In the genomic region with DNA sequence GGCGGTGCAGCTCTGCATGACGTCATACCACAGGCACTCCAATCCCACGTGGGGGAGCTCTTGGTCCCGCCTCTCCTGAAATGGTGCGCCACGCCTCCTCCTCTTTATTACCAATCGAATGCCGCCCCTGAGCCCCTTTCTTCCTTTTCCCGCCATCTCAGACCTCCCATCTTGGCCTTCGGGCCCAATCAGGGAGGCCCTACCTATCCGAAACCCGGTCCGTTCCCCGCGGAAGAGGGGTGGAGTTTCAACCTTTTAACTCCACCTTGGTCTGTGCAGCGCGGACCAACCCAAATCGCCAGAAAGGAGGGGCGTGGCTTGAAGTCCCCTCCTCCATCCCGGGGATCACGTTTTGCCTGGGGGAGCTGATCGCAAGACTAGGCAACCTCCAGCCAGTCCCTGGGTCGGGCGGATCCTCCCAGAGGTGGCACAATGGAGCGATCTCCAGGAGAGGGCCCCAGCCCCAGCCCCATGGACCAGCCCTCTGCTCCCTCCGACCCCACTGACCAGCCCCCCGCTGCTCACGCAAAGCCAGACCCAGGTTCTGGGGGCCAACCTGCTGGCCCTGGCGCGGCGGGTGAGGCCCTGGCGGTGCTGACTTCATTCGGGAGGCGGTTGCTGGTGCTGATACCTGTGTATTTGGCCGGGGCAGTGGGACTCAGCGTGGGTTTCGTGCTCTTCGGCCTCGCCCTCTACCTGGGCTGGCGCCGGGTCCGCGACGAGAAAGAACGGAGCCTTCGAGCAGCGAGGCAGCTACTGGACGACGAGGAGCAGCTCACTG, we compare ENCODE assay signal across 8 cellular contexts. TPM values are rescaled to one million over a fixed set of nuclear protein-coding genes. Genes with fewer than 3 reads are reported as not detected.
DNase-seq lines count a peak whose midpoint lies in the region; ATAC-seq and TF ChIP-seq lines count a peak whose summit lies in the region.

A gene with protein sequence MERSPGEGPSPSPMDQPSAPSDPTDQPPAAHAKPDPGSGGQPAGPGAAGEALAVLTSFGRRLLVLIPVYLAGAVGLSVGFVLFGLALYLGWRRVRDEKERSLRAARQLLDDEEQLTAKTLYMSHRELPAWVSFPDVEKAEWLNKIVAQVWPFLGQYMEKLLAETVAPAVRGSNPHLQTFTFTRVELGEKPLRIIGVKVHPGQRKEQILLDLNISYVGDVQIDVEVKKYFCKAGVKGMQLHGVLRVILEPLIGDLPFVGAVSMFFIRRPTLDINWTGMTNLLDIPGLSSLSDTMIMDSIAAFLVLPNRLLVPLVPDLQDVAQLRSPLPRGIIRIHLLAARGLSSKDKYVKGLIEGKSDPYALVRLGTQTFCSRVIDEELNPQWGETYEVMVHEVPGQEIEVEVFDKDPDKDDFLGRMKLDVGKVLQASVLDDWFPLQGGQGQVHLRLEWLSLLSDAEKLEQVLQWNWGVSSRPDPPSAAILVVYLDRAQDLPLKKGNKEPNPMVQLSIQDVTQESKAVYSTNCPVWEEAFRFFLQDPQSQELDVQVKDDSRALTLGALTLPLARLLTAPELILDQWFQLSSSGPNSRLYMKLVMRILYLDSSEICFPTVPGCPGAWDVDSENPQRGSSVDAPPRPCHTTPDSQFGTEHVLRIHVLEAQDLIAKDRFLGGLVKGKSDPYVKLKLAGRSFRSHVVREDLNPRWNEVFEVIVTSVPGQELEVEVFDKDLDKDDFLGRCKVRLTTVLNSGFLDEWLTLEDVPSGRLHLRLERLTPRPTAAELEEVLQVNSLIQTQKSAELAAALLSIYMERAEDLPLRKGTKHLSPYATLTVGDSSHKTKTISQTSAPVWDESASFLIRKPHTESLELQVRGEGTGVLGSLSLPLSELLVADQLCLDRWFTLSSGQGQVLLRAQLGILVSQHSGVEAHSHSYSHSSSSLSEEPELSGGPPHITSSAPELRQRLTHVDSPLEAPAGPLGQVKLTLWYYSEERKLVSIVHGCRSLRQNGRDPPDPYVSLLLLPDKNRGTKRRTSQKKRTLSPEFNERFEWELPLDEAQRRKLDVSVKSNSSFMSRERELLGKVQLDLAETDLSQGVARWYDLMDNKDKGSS (plus strand): TSS at position 380 of the 781 bp plus-strand sequence. CDS start 53 bp downstream, at position 433.

- H3K36me3 Mint-ChIP-seq in IgD-negative memory B cell, result peaks cover 9% of the 10 kb centered on the region

- peak within 1 kb of the TSS; percentile 92 to 98 (median 95) for H3K27ac Mint-ChIP-seq in IgD-negative memory B cell

- H3K27me3 ChIP-seq in mononuclear cell (ENCODE audit: insufficient read depth, low read length), result no peaks in the 10 kb centered on the region

- H3K4me1 Mint-ChIP-seq in IgD-negative memory B cell, result peaks cover 32 to 39% (median 33%) of the 10 kb centered on the region in 3 donors

- H3K4me3 ChIP-seq in epithelial cell of esophagus (ENCODE audit: low read length) (peak within 1 kb of the TSS; percentile 93), mononuclear cell (ENCODE audit: low read length) (peak within 1 kb of the TSS; percentile 79)

- no peaks in the 10 kb centered on the region for H3K9me3 ChIP-seq in mononuclear cell (ENCODE audit: low read depth, low read length)

- H3K4me3 Mint-ChIP-seq in IgD-negative memory B cell, result peak within 1 kb of the TSS; percentile 93 to 99 (median 98)

- peaks cover 2% of the 10 kb centered on the region for H3K27me3 Mint-ChIP-seq in IgD-negative memory B cell

- peak; percentile 88 for ATAC-seq in GM21529 (IDR thresholded peaks at IDR 0.05; ENCODE audit: unreplicated experiment)

- no peaks in the 10 kb centered on the region for H3K9me3 Mint-ChIP-seq in IgD-negative memory B cell

- TF ChIP-seq CTCF in epithelial cell of esophagus (IDR thresholded peaks at IDR 0.05; ENCODE audit: insufficient read depth, low read depth, low read length, missing control alignments), result no peak

- peaks cover 68% of the 10 kb centered on the region for H3K4me1 ChIP-seq in mononuclear cell (ENCODE audit: insufficient read depth, low read length)

- peak; percentile 97 for DNase-seq in DMS 273 treated with DMSO at 0.1 percent for 48 hours (lab: John Stamatoyannopoulos, UW)
- DNase-seq in OCI-M2 (lab: John Stamatoyannopoulos, UW; ENCODE audit: unreplicated experiment), result peak; percentile 83
- peak; percentile 94 for DNase-seq in activated T-cell treated with anti-CD3 and anti-CD28 coated beads for 4 hours
- peak; percentile 100 for DNase-seq in epithelial cell of esophagus (ENCODE audit: low read depth)
- peak; percentile 88 to 96 for DNase-seq in stimulated activated CD8-positive, alpha-beta memory T cell treated with anti-CD3 and anti-CD28 coated beads, Interleukin-4, amount 100 ng/mL, for 1 hour (ENCODE audit: low read depth in 2 of 2, low spot score in 1 of 2)

RNA-seq across cellular contexts. Expression of the gene that starts here (rescaled TPM):
- polyA plus RNA-seq in IgD-negative memory B cell, result 156 TPM
- total RNA-seq in mononuclear cell, result 62.1 TPM

Comparison
In these comparisons a context has a peak if more than half of its experiments do, and no peak if none do; other contexts are left out.
1. Peak in every context shown above with its lines: DNase-seq, ATAC-seq and H3K4me3 ChIP-seq.